9 cellular contexts compared by ENCODE assay signal in genomic region chr17:80863626-80864025, GRCh38.
"Had no signal": no experiment of that assay in that cellular context is flagged by ENCODE, and none has a peak within 500 bp of the region (broad histone marks: within the 10 kb centered on the region; RNA-seq: fewer than 3 reads in every experiment).

No MANE protein-coding gene starts in this region.

- H3K27ac ChIP-seq: parathyroid adenoma, tibial nerve had no signal

- H3K4me3 Mint-ChIP-seq: endodermal cell had no signal

- DNase-seq: activated CD4-positive, CD25-positive, alpha-beta regulatory T cell treated with anti-CD3 and anti-CD28 coated beads, Interleukin-2, amount 50 U/mL, for 72 hours; activated T-cell treated with anti-CD3 and anti-CD28 coated beads, Interleukin-2, amount 50 U/mL, for 1 hour; anterior cingulate cortex; endodermal cell; erythroblast; retina; SHP77 had no signal

- H3K4me3 ChIP-seq: tibial nerve had no signal

- H3K27ac Mint-ChIP-seq: endodermal cell had no signal

- H3K9me3 ChIP-seq: tibial nerve had no signal

- H3K27me3 ChIP-seq: tibial nerve had no signal
